ENCODE assay signal across 13 cellular contexts in the genomic region with DNA sequence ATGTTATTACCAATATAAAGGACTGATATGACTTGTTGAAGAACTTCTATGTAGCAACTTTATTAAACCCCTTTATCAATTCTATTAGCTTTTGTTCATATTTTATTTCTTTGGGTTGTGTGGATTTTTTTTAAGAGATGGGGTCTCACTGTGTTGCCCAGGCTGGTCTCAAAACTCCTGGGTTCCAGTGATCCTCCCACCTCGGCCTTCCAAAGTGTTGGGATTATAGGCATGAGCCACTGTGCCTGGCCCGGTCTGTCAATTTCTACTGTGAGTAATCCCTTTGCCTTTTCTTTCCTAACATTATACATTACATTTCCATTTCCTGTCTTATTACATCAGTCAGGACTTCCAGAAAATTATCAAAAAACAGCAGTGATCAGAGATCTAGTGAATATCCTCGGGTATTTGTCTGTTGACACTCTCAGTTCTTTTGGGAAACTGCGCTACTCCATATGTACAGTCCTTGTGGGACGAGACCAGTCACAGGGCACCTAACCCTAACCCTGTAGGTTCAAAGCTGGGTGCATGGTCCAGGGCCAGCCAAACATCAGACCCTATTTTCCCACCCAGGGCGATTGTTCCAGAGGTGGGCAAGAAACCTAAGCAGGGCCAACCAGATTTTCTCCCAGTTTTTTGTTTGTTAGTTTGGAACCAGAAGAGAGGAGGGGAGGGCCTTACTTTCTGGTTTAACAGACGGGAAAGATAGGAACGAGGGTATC.
"Had no signal": no experiment of that assay in that cellular context is flagged by ENCODE, and none has a peak within 500 bp of the region (broad histone marks: within the 10 kb centered on the region; RNA-seq: fewer than 3 reads in every experiment).

No MANE protein-coding gene starts in this region.

- DNase-seq: activated CD4-positive, alpha-beta T cell treated with anti-CD3 and anti-CD28 coated beads for 4 hours; activated CD8-positive, alpha-beta T cell treated with anti-CD3 and anti-CD28 coated beads for 36 hours; dorsolateral prefrontal cortex; islet precursor cell; left lung; mesendoderm; stimulated activated CD4-positive, alpha-beta T cell treated with anti-CD3 and anti-CD28 coated beads, Interleukin-12 subunit alpha, Interleukin-12 subunit beta, amount 100 ng/mL, for 4 hours; stimulated activated CD4-positive, alpha-beta T cell treated with anti-CD3 and anti-CD28 coated beads, Interleukin-2, amount 100 ng/mL, for 24 hours; WERI-Rb-1 had no signal

- H3K27ac Mint-ChIP-seq: activated CD8-positive, alpha-beta T cell treated with anti-CD3 and anti-CD28 coated beads for 36 hours; neural progenitor cell; T-helper 1 cell treated with Interleukin-12 subunit alpha and Interleukin-12 subunit beta and Interleukin-4 antibody, amounts not matched to agents 30 μg/mL and 1 μg/mL, for 36 hours had no signal

- H3K36me3 Mint-ChIP-seq: neural progenitor cell had no signal

- H3K4me3 Mint-ChIP-seq: activated CD8-positive, alpha-beta T cell treated with anti-CD3 and anti-CD28 coated beads for 36 hours; T-helper 1 cell treated with Interleukin-12 subunit alpha and Interleukin-12 subunit beta and Interleukin-4 antibody, amounts not matched to agents 30 μg/mL and 1 μg/mL, for 36 hours had no signal

- ATAC-seq: activated CD8-positive, alpha-beta T cell treated with anti-CD3 and anti-CD28 coated beads for 36 hours; esophagus mucosa; left lung; SK-N-SH treated with all-trans-retinoic acid at 6 μM for 48 hours had no signal

- H3K9me3 Mint-ChIP-seq: activated CD8-positive, alpha-beta T cell treated with anti-CD3 and anti-CD28 coated beads for 36 hours; T-helper 1 cell treated with Interleukin-12 subunit alpha and Interleukin-12 subunit beta and Interleukin-4 antibody, amounts not matched to agents 30 μg/mL and 1 μg/mL, for 36 hours had no signal
